17 cellular contexts compared by ENCODE assay signal in genomic region chr2:211854832-211855231, GRCh38.
"Had no signal": no experiment of that assay in that cellular context is flagged by ENCODE, and none has a peak within 500 bp of the region (broad histone marks: within the 10 kb centered on the region; RNA-seq: fewer than 3 reads in every experiment).

No MANE protein-coding gene starts in this region.

- H3K27me3 ChIP-seq: cardiac muscle cell, dorsolateral prefrontal cortex, testis had no signal

- H3K36me3 ChIP-seq: cardiac muscle cell, left ventricle myocardium inferior had no signal

- ATAC-seq: esophagus mucosa; stimulated activated naive CD8-positive, alpha-beta T cell treated with anti-CD3 and anti-CD28 coated beads, Interleukin-15, amount 100 ng/mL, for 72 hours had no signal

- H3K36me3 Mint-ChIP-seq: activated naive CD4-positive, alpha-beta T cell treated with anti-CD3 and anti-CD28 coated beads, Interleukin-2, amount 10 ng/mL, durations not matched to agents 7 days and 5 days; memory B cell had no signal

- H3K27ac Mint-ChIP-seq: activated naive CD4-positive, alpha-beta T cell treated with anti-CD3 and anti-CD28 coated beads, Interleukin-2, amount 10 ng/mL, durations not matched to agents 7 days and 5 days; activated T-helper 2 cell treated with anti-CD3 and anti-CD28 coated beads, Interferon-gamma antibody, Interleukin-2, Interleukin-4, amounts not matched to agents 10 μg/mL and 5 μg/mL and 100 μg/mL, durations not matched to agents 14 hours and 24 hours and 36 hours; memory B cell; nephron; stimulated activated naive CD8-positive, alpha-beta T cell treated with anti-CD3 and anti-CD28 coated beads, Interleukin-15, amount 100 ng/mL, for 72 hours had no signal

- H3K4me1 ChIP-seq: left ventricle myocardium inferior, testis had no signal

- H3K4me1 Mint-ChIP-seq: activated naive CD4-positive, alpha-beta T cell treated with anti-CD3 and anti-CD28 coated beads, Interleukin-2, amount 10 ng/mL, durations not matched to agents 7 days and 5 days; memory B cell; nephron; stimulated activated naive CD8-positive, alpha-beta T cell treated with anti-CD3 and anti-CD28 coated beads, Interleukin-15, amount 100 ng/mL, for 72 hours had no signal

- H3K27me3 Mint-ChIP-seq: activated naive CD4-positive, alpha-beta T cell treated with anti-CD3 and anti-CD28 coated beads, Interleukin-2, amount 10 ng/mL, durations not matched to agents 7 days and 5 days; memory B cell; stimulated activated naive CD8-positive, alpha-beta T cell treated with anti-CD3 and anti-CD28 coated beads, Interleukin-15, amount 100 ng/mL, for 72 hours had no signal

- H3K27ac ChIP-seq: cardiac muscle cell, dorsolateral prefrontal cortex, left ventricle myocardium inferior, testis had no signal

- FAIRE-seq: endometrium had no signal

- H3K9me3 Mint-ChIP-seq: activated naive CD4-positive, alpha-beta T cell treated with anti-CD3 and anti-CD28 coated beads, Interleukin-2, amount 10 ng/mL, durations not matched to agents 7 days and 5 days; activated T-helper 2 cell treated with anti-CD3 and anti-CD28 coated beads, Interferon-gamma antibody, Interleukin-2, Interleukin-4, amounts not matched to agents 10 μg/mL and 5 μg/mL and 100 μg/mL, durations not matched to agents 14 hours and 24 hours and 36 hours; nephron; stimulated activated naive CD8-positive, alpha-beta T cell treated with anti-CD3 and anti-CD28 coated beads, Interleukin-15, amount 100 ng/mL, for 72 hours had no signal

- H3K4me3 ChIP-seq: cardiac muscle cell, dorsolateral prefrontal cortex, left ventricle myocardium inferior, testis had no signal

- DNase-seq: activated CD4-positive, CD25-positive, alpha-beta regulatory T cell treated with anti-CD3 and anti-CD28 coated beads, Interleukin-2, amount 50 U/mL, for 72 hours; activated naive CD4-positive, alpha-beta T cell treated with anti-CD3 and anti-CD28 coated beads, Interleukin-2, amount 10 ng/mL, durations not matched to agents 7 days and 5 days; activated T-cell treated with anti-CD3 and anti-CD28 coated beads, Interleukin-2, amount 50 U/mL, for 1 hour; dorsolateral prefrontal cortex; hypothalamus; left ventricle myocardium inferior; stimulated activated CD4-positive, alpha-beta T cell treated with anti-CD3 and anti-CD28 coated beads, Interleukin-1b, Interleukin-23, amount 100 ng/mL, for 48 hours; stimulated activated naive CD8-positive, alpha-beta T cell treated with anti-CD3 and anti-CD28 coated beads, Interleukin-15, amount 100 ng/mL, for 72 hours; T-helper 1 cell; T1000; testis had no signal

- H3K4me3 Mint-ChIP-seq: activated naive CD4-positive, alpha-beta T cell treated with anti-CD3 and anti-CD28 coated beads, Interleukin-2, amount 10 ng/mL, durations not matched to agents 7 days and 5 days; memory B cell; nephron; stimulated activated naive CD8-positive, alpha-beta T cell treated with anti-CD3 and anti-CD28 coated beads, Interleukin-15, amount 100 ng/mL, for 72 hours had no signal

- H3K9me3 ChIP-seq: left ventricle myocardium inferior, testis had no signal
